ENCODE assay signal across 8 cellular contexts in the genomic region with DNA sequence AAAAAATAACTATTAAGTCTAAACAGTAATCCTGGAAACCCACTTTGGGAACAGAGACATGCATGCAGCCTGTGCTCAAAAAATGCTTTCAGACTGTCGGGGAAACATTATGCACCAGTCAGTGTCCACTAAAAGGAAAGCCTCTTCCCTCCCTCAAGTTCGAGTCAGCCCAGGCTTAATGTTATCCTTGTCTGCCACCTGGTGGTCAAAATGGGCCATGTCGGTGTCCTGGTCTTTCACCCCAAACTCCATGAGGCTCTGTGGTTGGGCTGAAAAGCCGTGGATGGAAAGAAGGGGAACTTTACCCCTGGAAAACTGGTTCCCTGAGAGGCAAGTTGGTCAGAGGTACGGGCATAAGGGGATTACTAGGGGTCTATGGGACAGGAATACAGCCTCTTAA.
DNase-seq lines count a peak whose midpoint lies in the region; ATAC-seq and TF ChIP-seq lines count a peak whose summit lies in the region.

No MANE protein-coding gene starts in this region.

- intact Hi-C loops in ovary (cut with DNase I), result no loop called here

- H3K9me3 Mint-ChIP-seq in activated CD8-positive, alpha-beta memory T cell treated with anti-CD3 and anti-CD28 coated beads, Interleukin-2, amount 10 ng/mL, durations not matched to agents 7 days and 5 days (ENCODE audit: low read depth), result peaks cover 36% of the 10 kb centered on the region

- H3K4me3 Mint-ChIP-seq in activated CD8-positive, alpha-beta memory T cell treated with anti-CD3 and anti-CD28 coated beads, Interleukin-2, amount 10 ng/mL, durations not matched to agents 7 days and 5 days, result no peak overlapping the region

- H3K27ac Mint-ChIP-seq in activated CD8-positive, alpha-beta memory T cell treated with anti-CD3 and anti-CD28 coated beads, Interleukin-2, amount 10 ng/mL, durations not matched to agents 7 days and 5 days, result no peak overlapping the region

- CTCF ChIA-PET in activated CD8-positive, alpha-beta memory T cell treated with anti-CD3 and anti-CD28 coated beads, Interleukin-2, amount 10 ng/mL, durations not matched to agents 7 days and 5 days (lab: Charles Lee), result no interaction called here

- TF ChIP-seq CTCF in ovary (IDR thresholded peaks at IDR 0.05), result peak; percentile 50 to 72 (median 59)

- no peak for TF ChIP-seq POLR2A in ovary (IDR thresholded peaks at IDR 0.05)

- H3K27me3 Mint-ChIP-seq in activated CD8-positive, alpha-beta memory T cell treated with anti-CD3 and anti-CD28 coated beads, Interleukin-2, amount 10 ng/mL, durations not matched to agents 7 days and 5 days, result no peaks in the 10 kb centered on the region

- H3K27ac ChIP-seq in ovary, result no peak overlapping the region

- no peaks in the 10 kb centered on the region for H3K9me3 ChIP-seq in ovary

- no peak for TF ChIP-seq EP300 in ovary (IDR thresholded peaks at IDR 0.05)

- no peaks in the 10 kb centered on the region for H3K36me3 ChIP-seq in ovary

- H3K4me1 ChIP-seq in ovary (ENCODE audit: insufficient read depth), result no peaks in the 10 kb centered on the region

- H3K4me1 Mint-ChIP-seq in activated CD8-positive, alpha-beta memory T cell treated with anti-CD3 and anti-CD28 coated beads, Interleukin-2, amount 10 ng/mL, durations not matched to agents 7 days and 5 days, result no peaks in the 10 kb centered on the region

- H3K36me3 Mint-ChIP-seq in activated CD8-positive, alpha-beta memory T cell treated with anti-CD3 and anti-CD28 coated beads, Interleukin-2, amount 10 ng/mL, durations not matched to agents 7 days and 5 days, result peaks cover 7% of the 10 kb centered on the region

- DNase-seq in activated CD8-positive, alpha-beta memory T cell treated with anti-CD3 and anti-CD28 coated beads for 24 hours, result peak; percentile 57
- no peak for DNase-seq in activated CD8-positive, alpha-beta memory T cell treated with anti-CD3 and anti-CD28 coated beads, Interleukin-2, amount 10 ng/mL, durations not matched to agents 7 days and 5 days
- DNase-seq in NCI-H1092 (lab: John Stamatoyannopoulos, UW) (peak; percentile 11), cerebellar cortex (ENCODE audit: low spot score) (peak; percentile 3), ovary (peak; percentile 59 to 82 (median 81)), NCI-H1436 treated with DMSO at 0.1 percent for 48 hours (lab: John Stamatoyannopoulos, UW) (no peak), NCI-H524 treated with DMSO at 0.1 percent for 48 hours (lab: John Stamatoyannopoulos, UW) (no peak)

- ATAC-seq in activated CD8-positive, alpha-beta memory T cell treated with anti-CD3 and anti-CD28 coated beads, Interleukin-2, amount 10 ng/mL, durations not matched to agents 7 days and 5 days, result no peak
- no peak for ATAC-seq in GM21737 (IDR thresholded peaks at IDR 0.05; ENCODE audit: unreplicated experiment)

- 9 to 11% (median 9%) methylated on average over 5 of the region's 5 CpGs for WGBS in ovary, 3 donors

- no peaks in the 10 kb centered on the region for H3K27me3 ChIP-seq in ovary

- H3K4me3 ChIP-seq in ovary, result no peak overlapping the region

Comparison
In these comparisons a context has a peak if more than half of its experiments do, and no peak if none do; other contexts are left out.
1. DNase-seq: peak in activated CD8-positive, alpha-beta memory T cell treated with anti-CD3 and anti-CD28 coated beads for 24 hours (single experiment), NCI-H1092 (single experiment), cerebellar cortex (single experiment) and ovary (5 of 5); none in activated CD8-positive, alpha-beta memory T cell treated with anti-CD3 and anti-CD28 coated beads, Interleukin-2, amount 10 ng/mL, durations not matched to agents 7 days and 5 days (single experiment), NCI-H1436 treated with DMSO at 0.1 percent for 48 hours (single experiment) and NCI-H524 treated with DMSO at 0.1 percent for 48 hours (single experiment).